In genomic region chr1:94949681-94950661, GRCh38 we compare ENCODE assay signal across 10 cellular contexts. TPM values are rescaled to one million over a fixed set of nuclear protein-coding genes. Genes with fewer than 3 reads are reported as not detected.
DNase-seq lines count a peak whose midpoint lies in the region; ATAC-seq and TF ChIP-seq lines count a peak whose summit lies in the region.
"Had no signal": no experiment of that assay in that cellular context is flagged by ENCODE, and none has a peak within 500 bp of the region (broad histone marks: within the 10 kb centered on the region; RNA-seq: fewer than 3 reads in every experiment).

No MANE protein-coding gene starts in this region.

- no peak for ATAC-seq in HG03521 (IDR thresholded peaks at IDR 0.05; ENCODE audit: unreplicated experiment)
- ATAC-seq in CD8-positive, alpha-beta T cell, result no peak

- no peaks in the 10 kb centered on the region for H3K9me3 Mint-ChIP-seq in CD8-positive, alpha-beta T cell
- H3K9me3 Mint-ChIP-seq: central memory CD8-positive, alpha-beta T cell; T-helper 1 cell treated with Interleukin-12 subunit alpha and Interleukin-12 subunit beta and Interleukin-4 antibody, amounts not matched to agents 30 μg/mL and 1 μg/mL, for 36 hours had no signal

- DNase-seq in BE2C (peak; percentile 59), NCI-H1105 (lab: John Stamatoyannopoulos, UW) (peak; percentile 87), NCI-H774 (lab: John Stamatoyannopoulos, UW) (peak; percentile 83), foreskin fibroblast (peak; percentile 55 to 72), AG08396 (ENCODE audit: low spot score) (no peak), ecto neural progenitor cell (ENCODE audit: low spot score) (no peak)
- DNase-seq in CD8-positive, alpha-beta T cell, result no peak

- no peaks in the 10 kb centered on the region for H3K36me3 ChIP-seq in BE2C
- no peaks in the 10 kb centered on the region for H3K36me3 ChIP-seq in CD8-positive, alpha-beta T cell (ENCODE audit: insufficient read depth, low read length)

- no peak for TF ChIP-seq CTCF in BE2C (IDR thresholded peaks at IDR 0.05; ENCODE audit: low read depth, low read length)
- TF ChIP-seq CTCF in foreskin fibroblast (IDR thresholded peaks at IDR 0.05; ENCODE audit: low read depth, low read length), result no peak
- no peak for TF ChIP-seq CTCF in CD8-positive, alpha-beta T cell (IDR thresholded peaks at IDR 0.05)

- H3K4me3 Mint-ChIP-seq in CD8-positive, alpha-beta T cell, result no peak overlapping the region
- H3K4me3 Mint-ChIP-seq: central memory CD8-positive, alpha-beta T cell; T-helper 1 cell treated with Interleukin-12 subunit alpha and Interleukin-12 subunit beta and Interleukin-4 antibody, amounts not matched to agents 30 μg/mL and 1 μg/mL, for 36 hours had no signal

- H3K4me1 ChIP-seq in BE2C, result peaks cover 9% of the 10 kb centered on the region; the same call in 1 of the 2 replicates
- H3K4me1 ChIP-seq in CD8-positive, alpha-beta T cell (ENCODE audit: insufficient read depth, low read length), result no peaks in the 10 kb centered on the region

- H3K27ac ChIP-seq in CD8-positive, alpha-beta T cell (ENCODE audit: low read depth, low read length), result no peak overlapping the region

- no peak overlapping the region for H3K27ac Mint-ChIP-seq in CD8-positive, alpha-beta T cell
- H3K27ac Mint-ChIP-seq: T-helper 1 cell treated with Interleukin-12 subunit alpha and Interleukin-12 subunit beta and Interleukin-4 antibody, amounts not matched to agents 30 μg/mL and 1 μg/mL, for 36 hours had no signal

- no peaks in the 10 kb centered on the region for H3K36me3 Mint-ChIP-seq in CD8-positive, alpha-beta T cell

- intact Hi-C loops in CD8-positive, alpha-beta T cell (cut with DNase I, micrococcal nuclease), result no loop called here

- CTCF ChIA-PET in CD8-positive, alpha-beta T cell (lab: Charles Lee), result no interaction called here

- no peak overlapping the region for H3K4me3 ChIP-seq in BE2C (ENCODE audit: low read depth, low read length)
- no peak overlapping the region for H3K4me3 ChIP-seq in foreskin fibroblast (ENCODE audit: low read depth in 1 of 2, low read length in 2 of 2)
- no peak overlapping the region for H3K4me3 ChIP-seq in CD8-positive, alpha-beta T cell (ENCODE audit: low read depth, low read length)

- POLR2A ChIA-PET in CD8-positive, alpha-beta T cell (lab: Charles Lee), result no interaction called here

- H3K4me1 Mint-ChIP-seq in CD8-positive, alpha-beta T cell (ENCODE audit: low read depth), result no peaks in the 10 kb centered on the region
- H3K4me1 Mint-ChIP-seq: central memory CD8-positive, alpha-beta T cell had no signal

- no peaks in the 10 kb centered on the region for H3K27me3 ChIP-seq in BE2C
- no peaks in the 10 kb centered on the region for H3K27me3 ChIP-seq in CD8-positive, alpha-beta T cell (ENCODE audit: insufficient read depth, low read length)

- no peaks in the 10 kb centered on the region for H3K9me3 ChIP-seq in BE2C
- H3K9me3 ChIP-seq in CD8-positive, alpha-beta T cell (ENCODE audit: low read length), result no peaks in the 10 kb centered on the region

- H3K27me3 Mint-ChIP-seq in CD8-positive, alpha-beta T cell (ENCODE audit: low read depth), result no peaks in the 10 kb centered on the region

RNA-seq across cellular contexts. Expression of gene CNN3, which starts 23.1 kb away (rescaled TPM):
- 101 TPM for polyA plus RNA-seq in BE2C (2012; ENCODE audit: insufficient read depth, insufficient read length, low read depth)
- total RNA-seq in CD8-positive, alpha-beta T cell, result 1 to 10 TPM; 7.5 to 9.4 TPM

Comparison
In these comparisons a context has a peak if more than half of its experiments do, and no peak if none do; other contexts are left out.
1. DNase-seq: peak in BE2C (single experiment), NCI-H1105 (single experiment), NCI-H774 (single experiment) and foreskin fibroblast (2 of 2); none in AG08396 (single experiment), CD8-positive, alpha-beta T cell (0 of 7) and ecto neural progenitor cell (single experiment).